ENCODE assay signal across 14 cellular contexts in genomic region chr7:95755277-95755934, GRCh38. TPM values are rescaled to one million over a fixed set of nuclear protein-coding genes. Genes with fewer than 3 reads are reported as not detected.
DNase-seq lines count a peak whose midpoint lies in the region; ATAC-seq and TF ChIP-seq lines count a peak whose summit lies in the region.
"Had no signal": no experiment of that assay in that cellular context is flagged by ENCODE, and none has a peak within 500 bp of the region (broad histone marks: within the 10 kb centered on the region; RNA-seq: fewer than 3 reads in every experiment).

No MANE protein-coding gene starts in this region.

- H3K9me3 ChIP-seq in HEK293 (ENCODE audit: control insufficient read depth, insufficient read depth, low read depth, low read length) (no peaks in the 10 kb centered on the region), tibial nerve (peaks cover 0 to 12% (median 0%) of the 10 kb centered on the region in 4 donors), right atrium auricular region (peaks cover 0 to 11% of the 10 kb centered on the region in 2 donors)
- H3K9me3 ChIP-seq: A549, Caco-2 had no signal

- H3K27me3 Mint-ChIP-seq in WTC11 (ENCODE audit: low read depth), result no peaks in the 10 kb centered on the region; the same call in 1 of the 2 replicates
- peaks cover 27% of the 10 kb centered on the region for H3K27me3 Mint-ChIP-seq in type B pancreatic cell

- TF ChIP-seq POLR2A in tibial nerve (IDR thresholded peaks at IDR 0.05), result no peak

- POLR2A ChIA-PET in HEK293 (lab: Yijun Ruan, JAX), result no interaction called here
- POLR2A ChIA-PET in WTC11 (lab: Charles Lee), result no interaction called here

- H3K4me1 ChIP-seq in HEK293 (ENCODE audit: control insufficient read depth, insufficient read depth, low read length), result peaks cover 9% of the 10 kb centered on the region
- H3K4me1 ChIP-seq in tibial nerve, result no peaks in the 10 kb centered on the region
- H3K4me1 ChIP-seq in right atrium auricular region, result no peaks in the 10 kb centered on the region
- H3K4me1 ChIP-seq: A549, Caco-2 had no signal

- no peak for TF ChIP-seq EP300 in tibial nerve (IDR thresholded peaks at IDR 0.05)

- H3K4me3 Mint-ChIP-seq in WTC11 (no peak overlapping the region), type B pancreatic cell (peak overlapping the region; percentile 14)
- H3K4me3 Mint-ChIP-seq: CD4-positive, alpha-beta T cell had no signal

- H3K36me3 ChIP-seq in HEK293 (ENCODE audit: control insufficient read depth in 2 of 2, insufficient read depth in 1 of 2, low read length in 2 of 2), result no peaks in the 10 kb centered on the region
- H3K36me3 ChIP-seq in tibial nerve, result no peaks in the 10 kb centered on the region
- no peaks in the 10 kb centered on the region for H3K36me3 ChIP-seq in H7 (replicated peaks; ENCODE audit: control insufficient read depth, insufficient read depth, low read length)
- no peaks in the 10 kb centered on the region for H3K36me3 ChIP-seq in right atrium auricular region

- no peak for TF ChIP-seq CTCF in HEK293 (tag by site-specific recombination; IDR thresholded peaks at IDR 0.05)
- TF ChIP-seq CTCF in WTC11 (IDR thresholded peaks at IDR 0.05), result no peak
- TF ChIP-seq CTCF in type B pancreatic cell (conservative IDR thresholded peaks at IDR 0.05), result no peak
- no peak for TF ChIP-seq CTCF in tibial nerve (IDR thresholded peaks at IDR 0.05)
- TF ChIP-seq CTCF in right atrium auricular region (IDR thresholded peaks at IDR 0.05), result no peak

- 70 to 73% methylated on average over 6 of the region's 6 CpGs for WGBS in tibial nerve, 2 donors

- no peaks in the 10 kb centered on the region for H3K27me3 ChIP-seq in tibial nerve
- H3K27me3 ChIP-seq in H7 (ENCODE audit: control insufficient read depth, insufficient read depth, low read length), result no peaks in the 10 kb centered on the region
- no peaks in the 10 kb centered on the region for H3K27me3 ChIP-seq in right atrium auricular region

- H3K4me1 Mint-ChIP-seq in WTC11 (no peaks in the 10 kb centered on the region), type B pancreatic cell (ENCODE audit: unreplicated experiment) (peaks cover 16% of the 10 kb centered on the region)

- CTCF ChIA-PET in HEK293 (lab: Yijun Ruan, JAX) (interaction anchor here (0.6 kb wide), 1 partner anchor 127 kb away, joined by 3 read pairs; no protein-coding TSS in a partner anchor), WTC11 (lab: Charles Lee) (interaction anchor here (0.8 to 2.2 kb wide), 2 partner anchors 68 to 86 kb away, joined by 4 to 10 read pairs; no protein-coding TSS in a partner anchor)

- no peak overlapping the region for H3K4me3 ChIP-seq in HEK293 (ENCODE audit: low read depth, low read length)
- no peak overlapping the region for H3K4me3 ChIP-seq in tibial nerve
- H3K4me3 ChIP-seq in H7 (ENCODE audit: insufficient read depth, low read depth, low read length), result no peak overlapping the region
- no peak overlapping the region for H3K4me3 ChIP-seq in right atrium auricular region
- H3K4me3 ChIP-seq: A549, K562 had no signal

- DNase-seq in WTC11 (ENCODE audit: low spot score) (no peak), type B pancreatic cell (ENCODE audit: extremely low spot score, unreplicated experiment) (no peak), tibial nerve (ENCODE audit: low spot score in 2 of 2) (no peak), H7 (no peak), right atrium auricular region (ENCODE audit: low spot score) (no peak)
- DNase-seq: AML-193; Caco-2; CD4-positive, alpha-beta T cell; HCEC 1CT; IMR-90 had no signal

- H3K36me3 Mint-ChIP-seq in WTC11 (no peaks in the 10 kb centered on the region), type B pancreatic cell (no peaks in the 10 kb centered on the region)

- peak; percentile 51; the same call in 1 of the 2 replicates for ATAC-seq in WTC11
- ATAC-seq: A549, K562 had no signal

- H3K27ac ChIP-seq in HEK293 (ENCODE audit: extremely low read depth, low read depth, low read length) (no peak overlapping the region), tibial nerve (no peak overlapping the region), right atrium auricular region (no peak overlapping the region)
- H3K27ac ChIP-seq: A549, C4-2B had no signal

- H3K27ac Mint-ChIP-seq in WTC11 (no peak overlapping the region), type B pancreatic cell (no peak overlapping the region)
- H3K27ac Mint-ChIP-seq: CD4-positive, alpha-beta T cell had no signal

- H3K9me3 Mint-ChIP-seq in WTC11 (no peaks in the 10 kb centered on the region), type B pancreatic cell (peaks cover 3% of the 10 kb centered on the region)
- H3K9me3 Mint-ChIP-seq: CD4-positive, alpha-beta T cell had no signal

TF ChIP-seq in HEK293, 187 proteins besides CTCF, POLR2A, EP300 and RAD21:
- TF ChIP-seq EGR2 (tag by site-specific recombination; IDR thresholded peaks at IDR 0.05; ENCODE audit: low read depth) (peak; percentile 73), ZFHX2 (tag by site-specific recombination; conservative IDR thresholded peaks at IDR 0.05) (0 out of 2 replicates have a peak, but pooled peaks have one; percentile 24), ZBTB11 (tag by site-specific recombination; conservative IDR thresholded peaks at IDR 0.05; ENCODE audit: low read depth) (no peak)

TF ChIP-seq in WTC11, 78 proteins besides CTCF, POLR2A, EP300 and RAD21 (continues in another document):
- no peak for TF ChIP-seq MXD4 (CRISPR knock-in tag; IDR thresholded peaks at IDR 0.05; ENCODE audit: borderline replicate concordance)
- TF ChIP-seq EMX1 (CRISPR knock-in tag; IDR thresholded peaks at IDR 0.05), result no peak
- no peak for TF ChIP-seq ZNF532 (CRISPR knock-in tag; IDR thresholded peaks at IDR 0.05; ENCODE audit: borderline replicate concordance)
- TF ChIP-seq SP1 (CRISPR knock-in tag; conservative IDR thresholded peaks at IDR 0.05), result no peak
- no peak for TF ChIP-seq NR1H2 (CRISPR knock-in tag; IDR thresholded peaks at IDR 0.05)
- no peak for TF ChIP-seq E2F5 (CRISPR knock-in tag; IDR thresholded peaks at IDR 0.05)

RNA-seq across cellular contexts. Expression of gene DYNC1I1, which starts 16.9 kb away (rescaled TPM):
- 2.8 to 3.4 TPM (median 3.3 TPM) in 3 replicates for total RNA-seq in WTC11 (2021)
- 2.5 and 4.0 TPM in 2 replicates for total RNA-seq in type B pancreatic cell (ENCODE audit: low replicate concordance)
- 10 to 100 TPM in 2 of 4 donors, 1 to 10 TPM in 2; 5.5 to 12.0 (median 9.8) TPM for total RNA-seq in tibial nerve
- total RNA-seq in H7 (2014; rRNA removed; shearing (Covaris generic)), result 1.4 and 1.8 TPM in 2 replicates
- 10 to 100 TPM; 14.1 to 41.3 TPM for total RNA-seq in right atrium auricular region
